ENCODE assay signal across 11 cellular contexts in the genomic region with DNA sequence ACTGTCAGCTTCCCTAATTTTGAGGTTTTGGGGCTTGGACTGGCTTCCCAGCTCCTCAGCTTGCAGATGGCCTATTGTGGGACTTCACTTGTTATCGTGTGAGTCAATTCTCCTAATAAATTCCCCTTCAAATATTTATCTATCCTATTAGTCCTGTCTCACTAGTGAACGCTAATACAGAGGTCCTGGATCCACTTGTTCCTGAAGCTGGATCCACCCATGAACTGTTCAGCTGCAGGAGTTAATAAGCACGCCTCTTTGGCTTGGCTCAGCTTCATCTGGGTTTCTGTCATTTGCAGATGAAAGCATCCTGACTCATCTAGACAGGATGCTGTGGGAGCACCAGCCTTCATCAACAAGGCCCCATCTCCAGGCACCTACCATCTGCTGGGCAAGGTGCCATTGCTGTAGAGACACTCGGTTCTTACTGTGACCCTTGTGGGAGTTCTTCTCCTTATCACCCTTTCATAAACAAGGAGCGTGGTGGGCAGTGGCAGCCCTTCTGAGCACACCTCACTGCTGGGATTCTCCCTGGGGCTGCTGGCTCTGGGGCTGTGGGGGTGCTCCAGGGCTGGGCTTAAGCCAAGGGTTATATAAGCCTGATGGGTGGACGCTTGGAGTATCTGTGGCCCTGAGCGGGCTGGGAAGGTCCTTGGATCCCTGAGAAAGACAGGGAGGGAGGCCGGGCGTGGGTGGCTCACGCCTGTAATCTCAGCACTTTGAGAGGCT. TPM values are rescaled to one million over a fixed set of nuclear protein-coding genes. Genes with fewer than 3 reads are reported as not detected.
DNase-seq lines count a peak whose midpoint lies in the region; TF ChIP-seq lines count a peak whose summit lies in the region.
"Had no signal": no experiment of that assay in that cellular context is flagged by ENCODE, and none has a peak within 500 bp of the region (broad histone marks: within the 10 kb centered on the region; RNA-seq: fewer than 3 reads in every experiment).

No MANE protein-coding gene starts in this region.

- H3K79me2 ChIP-seq in fibroblast of lung (ENCODE audit: control insufficient read depth, insufficient read depth, low read length): no peaks in the 10 kb centered on the region

- H3K36me3 ChIP-seq in fibroblast of lung (ENCODE audit: control insufficient read depth, insufficient read depth, low read length) (no peaks in the 10 kb centered on the region), testis (ENCODE audit: low read depth, missing control alignments) (no peaks in the 10 kb centered on the region)
- H3K36me3 ChIP-seq: lower lobe of right lung had no signal

- no peak overlapping the region for H3K4me2 ChIP-seq in fibroblast of lung (ENCODE audit: extremely low read depth, insufficient read depth, low read length)
- H3K4me2 ChIP-seq: A549 had no signal

- DNase-seq in NK-92 treated with Interleukin-12 subunit alpha and Interleukin-12 subunit beta, amount 100 ng/mL, for 24 hours (lab: John Stamatoyannopoulos, UW): peak; percentile 21
- DNase-seq in NK-92 (lab: John Stamatoyannopoulos, UW; ENCODE audit: unreplicated experiment) (no peak), fibroblast of lung (ENCODE audit: low read depth in 2 of 2) (peak; percentile 61 to 85), testis (peak; percentile 37), DMS153 (lab: John Stamatoyannopoulos, UW) (no peak), HT-29 (ENCODE audit: low spot score) (no peak), HuH-7.5 (ENCODE audit: low spot score) (no peak)
- DNase-seq in activated CD8-positive, alpha-beta memory T cell treated with anti-CD3 and anti-CD28 coated beads for 24 hours: peak; percentile 83
- DNase-seq: H7, lower lobe of right lung had no signal

- H3K4me3 ChIP-seq in fibroblast of lung (replicated peaks in 1 of 4; ENCODE audit: control extremely low read depth in 1 of 4, insufficient read depth in 1 of 4, low read depth in 3 of 4, low read length in 4 of 4) (no peak overlapping the region), testis (no peak overlapping the region)
- H3K4me3 ChIP-seq: A549, lower lobe of right lung had no signal

- WGBS in testis, 2 donors: 48 to 49% methylated on average over 9 to 10 of the region's 10 CpGs

- no peak overlapping the region for H3K27ac ChIP-seq in fibroblast of lung (ENCODE audit: insufficient read depth, low read length)
- H3K27ac ChIP-seq in testis: no peak overlapping the region
- H3K27ac ChIP-seq: A549, lower lobe of right lung had no signal

- no peak overlapping the region for H3K9ac ChIP-seq in fibroblast of lung (ENCODE audit: insufficient read depth, low read length)

- H3K4me1 ChIP-seq in fibroblast of lung (ENCODE audit: control insufficient read depth, extremely low read depth, insufficient read depth, low read length) (no peaks in the 10 kb centered on the region), testis (no peaks in the 10 kb centered on the region)
- H3K4me1 ChIP-seq: A549 had no signal

- H3K27me3 ChIP-seq in fibroblast of lung (ENCODE audit: control insufficient read depth, insufficient read depth, low read length): no peaks in the 10 kb centered on the region
- no peaks in the 10 kb centered on the region for H3K27me3 ChIP-seq in testis

- H2AFZ ChIP-seq in fibroblast of lung (ENCODE audit: low read length): no peak overlapping the region

- TF ChIP-seq POLR2A in testis (IDR thresholded peaks at IDR 0.05): no peak

- H4K20me1 ChIP-seq in fibroblast of lung (ENCODE audit: control insufficient read depth, extremely low read depth, insufficient read depth, low read length): no peaks in the 10 kb centered on the region

- TF ChIP-seq CTCF in fibroblast of lung (conservative IDR thresholded peaks at IDR 0.05 in 1 of 2, IDR thresholded peaks at IDR 0.05 in 1 of 2; ENCODE audit: low read depth in 1 of 2, low read length in 2 of 2): no peak
- TF ChIP-seq CTCF in testis (IDR thresholded peaks at IDR 0.05): no peak

- intact Hi-C loops in testis (cut with DNase I; ENCODE audit: low total_unique reads): no loop called here

- H3K9me3 ChIP-seq in fibroblast of lung (ENCODE audit: control insufficient read depth, insufficient read depth, low read depth, low read length) (no peaks in the 10 kb centered on the region), testis (no peaks in the 10 kb centered on the region)
- H3K9me3 ChIP-seq: A549, lower lobe of right lung had no signal

RNA-seq across cellular contexts. Expression of a gene that starts 23.2 kb away (rescaled TPM):
- 0.26 and 0.50 TPM in 2 replicates for total RNA-seq in fibroblast of lung
- polyA plus RNA-seq in fibroblast of lung: 1.4 TPM in 2 replicates
- 0.90 and 1.5 TPM in 2 replicates for polyA plus RNA-seq in fibroblast of lung (2012)
- polyA minus RNA-seq in fibroblast of lung (ENCODE audit: low replicate concordance): 1.2 and 6.0 TPM in 2 replicates
- total RNA-seq in testis: 1 to 10 TPM; 7.4 to 9.0 TPM
- 8.4 TPM for polyA plus RNA-seq in testis (ENCODE audit: insufficient read depth, low read depth, low replicate concordance)
- total RNA-seq in HT-29 (2014; rRNA removed; shearing (Covaris generic)): 14.8 and 22.7 TPM in 2 replicates

RNA-seq across cellular contexts. Expression of a gene that starts 33.5 kb away (rescaled TPM):
- total RNA-seq in fibroblast of lung (19.5 and 27.2 TPM in 2 replicates), testis (10 to 100 TPM; 51.7 to 56.9 TPM)
- polyA plus RNA-seq in fibroblast of lung (24.4 and 27.1 TPM in 2 replicates), testis (ENCODE audit: insufficient read depth, low read depth, low replicate concordance) (32.0 TPM)
- polyA plus RNA-seq in fibroblast of lung (2012): 28.7 and 36.7 TPM in 2 replicates
- polyA minus RNA-seq in fibroblast of lung (ENCODE audit: low replicate concordance): 51.8 and 76.1 TPM in 2 replicates
- 79.6 and 88.8 TPM in 2 replicates for total RNA-seq in HT-29 (2014; rRNA removed; shearing (Covaris generic))

RNA-seq across cellular contexts. Expression of a gene that starts 57.3 kb away (rescaled TPM):
- total RNA-seq in fibroblast of lung: 15.4 and 16.0 TPM in 2 replicates
- 25.6 and 34.2 TPM in 2 replicates for polyA plus RNA-seq in fibroblast of lung
- 13.0 and 18.5 TPM in 2 replicates for polyA plus RNA-seq in fibroblast of lung (2012)
- polyA minus RNA-seq in fibroblast of lung (ENCODE audit: low replicate concordance): 13.7 and 20.8 TPM in 2 replicates
- 100 to 1,000 TPM in 1 of 2 donors, 10 to 100 TPM in 1; 81.1 to 111 TPM for total RNA-seq in testis
- 69.0 TPM for polyA plus RNA-seq in testis (ENCODE audit: insufficient read depth, low read depth, low replicate concordance)
- 54.8 and 66.3 TPM in 2 replicates for total RNA-seq in HT-29 (2014; rRNA removed; shearing (Covaris generic))

Comparison
In these comparisons a context has a peak if more than half of its experiments do, and no peak if none do; other contexts are left out.
1. DNase-seq: peak in NK-92 treated with Interleukin-12 subunit alpha and Interleukin-12 subunit beta, amount 100 ng/mL, for 24 hours (single experiment), activated CD8-positive, alpha-beta memory T cell treated with anti-CD3 and anti-CD28 coated beads for 24 hours (single experiment), fibroblast of lung (2 of 2) and testis (single experiment); none in NK-92 (single experiment), DMS153 (single experiment), HT-29 (single experiment) and HuH-7.5 (single experiment).